In the genomic region with DNA sequence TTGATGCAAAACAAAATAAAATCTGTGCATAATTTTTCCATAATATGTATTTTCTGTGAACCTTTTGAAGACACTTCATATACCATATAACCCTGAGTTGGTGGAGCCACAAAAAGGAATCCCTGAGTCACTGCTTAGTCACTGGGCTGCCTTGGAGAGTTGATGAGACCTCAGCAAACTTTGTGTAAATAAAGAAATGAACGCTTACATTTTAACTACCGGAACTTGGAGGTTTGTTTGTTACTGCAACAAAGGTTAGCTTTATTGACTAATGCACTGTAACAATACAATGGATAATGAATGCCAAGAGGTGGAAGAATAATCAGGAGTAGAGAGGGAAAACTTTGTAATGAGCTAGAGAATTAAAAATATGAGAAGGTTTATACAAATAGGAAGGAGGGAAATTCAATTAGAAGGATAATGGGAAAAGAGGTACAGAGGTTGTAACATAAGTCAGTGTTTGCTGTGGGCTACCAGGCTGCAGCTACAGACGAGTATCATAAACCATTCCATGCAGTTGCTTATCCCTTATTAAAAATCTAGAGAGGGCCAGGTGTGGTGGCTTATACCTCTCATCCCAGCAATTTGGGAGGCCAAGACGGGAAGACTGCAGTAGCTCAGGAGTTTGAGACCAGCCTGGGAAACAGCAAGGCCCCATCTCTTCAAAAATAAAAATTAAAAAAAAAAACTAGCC, we compare ENCODE assay signal across 19 cellular contexts.
DNase-seq lines count a peak whose midpoint lies in the region; ATAC-seq, FAIRE-seq and TF ChIP-seq lines count a peak whose summit lies in the region.
"Had no signal": no experiment of that assay in that cellular context is flagged by ENCODE, and none has a peak within 500 bp of the region (broad histone marks: within the 10 kb centered on the region; RNA-seq: fewer than 3 reads in every experiment).

No MANE protein-coding gene starts in this region.

- peaks cover 4% of the 10 kb centered on the region for H3K9me3 Mint-ChIP-seq in astrocyte (ENCODE audit: unreplicated experiment)

- TF ChIP-seq EP300 in HepG2 (IDR thresholded peaks at IDR 0.05; ENCODE audit: low read depth in 2 of 2, low read length in 2 of 2) (no peak), HepG2 (CRISPR knock-in tag; IDR thresholded peaks at IDR 0.05; ENCODE audit: borderline replicate concordance) (no peak)

- no peaks in the 10 kb centered on the region for H3K79me2 ChIP-seq in HepG2 (ENCODE audit: insufficient read depth, low read length)
- H3K79me2 ChIP-seq in astrocyte (ENCODE audit: insufficient read depth, low read length) = no peaks in the 10 kb centered on the region

- ATAC-seq in HepG2 = peak; percentile 54; the same call in 1 of the 3 replicates
- ATAC-seq in right lobe of liver = no peak
- ATAC-seq in HG03457 (IDR thresholded peaks at IDR 0.05; ENCODE audit: unreplicated experiment) = no peak
- ATAC-seq in HG02588 (IDR thresholded peaks at IDR 0.05; ENCODE audit: unreplicated experiment) = no peak
- ATAC-seq: activated T-cell treated with anti-CD3 and anti-CD28 coated beads, Interleukin-2, amount 50 U/mL, for 4 hours had no signal

- H3K9me3 ChIP-seq in HepG2 (ENCODE audit: low read length) (peaks cover 1% of the 10 kb centered on the region), right lobe of liver (no peaks in the 10 kb centered on the region), astrocyte (ENCODE audit: insufficient read depth, low read depth, low read length) (peaks cover 2% of the 10 kb centered on the region), left ventricle myocardium inferior (replicated peaks) (no peaks in the 10 kb centered on the region)
- H3K9me3 ChIP-seq: HAP-1, tibial artery had no signal

- H3K4me3 ChIP-seq in HepG2 (replicated peaks in 1 of 3; ENCODE audit: insufficient read depth in 1 of 3, low read depth in 2 of 3, low read length in 3 of 3) = no peak overlapping the region
- no peak overlapping the region for H3K4me3 ChIP-seq in right lobe of liver
- no peak overlapping the region for H3K4me3 ChIP-seq in astrocyte (ENCODE audit: insufficient read depth, low read depth, low read length)
- no peak overlapping the region for H3K4me3 ChIP-seq in left ventricle myocardium inferior
- H3K4me3 ChIP-seq: HAP-1, tibial artery had no signal

- DNase-seq in HepG2 (ENCODE audit: low spot score) = peak; percentile 20
- DNase-seq in right lobe of liver = no peak
- DNase-seq in astrocyte (ENCODE audit: low read depth) = peak; percentile 74
- DNase-seq in fibroblast of the conjunctiva (ENCODE audit: low read depth) = peak; percentile 12
- DNase-seq in left ventricle myocardium inferior = no peak
- no peak for DNase-seq in activated naive CD4-positive, alpha-beta T cell (lab: John Stamatoyannopoulos, UW)
- DNase-seq: activated CD4-positive, alpha-beta T cell treated with anti-CD3 and anti-CD28 coated beads, Interleukin-2, amount 50 U/mL, for 1 hour; activated naive CD8-positive, alpha-beta T cell treated with anti-CD3 and anti-CD28 coated beads for 36 hours; activated T-cell treated with anti-CD3 and anti-CD28 coated beads, Interleukin-2, amount 50 U/mL, for 4 hours; kidney; NCI-H1417 treated with DMSO at 0.1 percent for 48 hours; NCI-H345; occipital lobe; stimulated activated CD4-positive, alpha-beta T cell treated with anti-CD3 and anti-CD28 coated beads, Interleukin-4, amount 100 ng/mL, for 4 hours; tibial artery had no signal

- no peak for TF ChIP-seq RAD21 in HepG2 (CRISPR knock-in tag; IDR thresholded peaks at IDR 0.05)

- H3K4me2 ChIP-seq in HepG2 (ENCODE audit: low read depth, low read length) (no peak overlapping the region), astrocyte (ENCODE audit: low read length) (peak overlapping the region; percentile 36)

- no peak overlapping the region for H2AFZ ChIP-seq in HepG2 (ENCODE audit: low read length)
- H2AFZ ChIP-seq in astrocyte (ENCODE audit: low read depth, low read length) = no peak overlapping the region

- H4K20me1 ChIP-seq in HepG2 (ENCODE audit: insufficient read depth, low read length) (no peaks in the 10 kb centered on the region), astrocyte (ENCODE audit: insufficient read depth, low read length) (no peaks in the 10 kb centered on the region)

- H3K27ac Mint-ChIP-seq in astrocyte (ENCODE audit: unreplicated experiment) = no peak overlapping the region
- H3K27ac Mint-ChIP-seq: activated naive CD8-positive, alpha-beta T cell treated with anti-CD3 and anti-CD28 coated beads for 36 hours had no signal

- in situ Hi-C loops in HepG2 (cut with HindIII; ENCODE audit: extremely low pct_ligation_motif_present, low pct_unique_long_range_greater_than_20kb) = no loop called here

- 0 out of 2 replicates have a peak, but pooled peaks cover 12% of the 10 kb centered on the region for H3K4me1 ChIP-seq in HepG2 (ENCODE audit: insufficient read depth, low read length)
- H3K4me1 ChIP-seq in right lobe of liver = no peaks in the 10 kb centered on the region
- no peaks in the 10 kb centered on the region for H3K4me1 ChIP-seq in astrocyte (ENCODE audit: insufficient read depth, low read length)
- no peaks in the 10 kb centered on the region for H3K4me1 ChIP-seq in left ventricle myocardium inferior
- H3K4me1 ChIP-seq: HAP-1, tibial artery had no signal

- intact Hi-C loops in HepG2 (cut with micrococcal nuclease; ENCODE audit: unreplicated experiment) = no loop called here
- intact Hi-C loops in right lobe of liver (cut with DNase I) = no loop called here
- intact Hi-C loops in left ventricle myocardium inferior (cut with micrococcal nuclease) = no loop called here

- no peaks in the 10 kb centered on the region for H3K27me3 Mint-ChIP-seq in astrocyte (ENCODE audit: low read depth, unreplicated experiment)
- H3K27me3 Mint-ChIP-seq: activated naive CD8-positive, alpha-beta T cell treated with anti-CD3 and anti-CD28 coated beads for 36 hours had no signal

- no peaks in the 10 kb centered on the region for H3K36me3 Mint-ChIP-seq in astrocyte (ENCODE audit: low read depth, unreplicated experiment)
- H3K36me3 Mint-ChIP-seq: activated naive CD8-positive, alpha-beta T cell treated with anti-CD3 and anti-CD28 coated beads for 36 hours had no signal

- no peak overlapping the region for H3K27ac ChIP-seq in HepG2 (ENCODE audit: extremely low read length, insufficient read depth, low read length)
- no peak overlapping the region for H3K27ac ChIP-seq in right lobe of liver
- no peak overlapping the region for H3K27ac ChIP-seq in astrocyte (ENCODE audit: low read depth, low read length)
- H3K27ac ChIP-seq in left ventricle myocardium inferior (replicated peaks) = no peak overlapping the region
- H3K27ac ChIP-seq: tibial artery had no signal

- no peaks in the 10 kb centered on the region for H3K27me3 ChIP-seq in HepG2 (ENCODE audit: control insufficient read depth in 1 of 2, insufficient read depth in 2 of 2, low read length in 2 of 2)
- H3K27me3 ChIP-seq in right lobe of liver = no peaks in the 10 kb centered on the region
- no peaks in the 10 kb centered on the region for H3K27me3 ChIP-seq in astrocyte (ENCODE audit: insufficient read depth, low read length)
- peaks cover 49% of the 10 kb centered on the region for H3K27me3 ChIP-seq in left ventricle myocardium inferior (ENCODE audit: low read depth)
- H3K27me3 ChIP-seq: tibial artery had no signal

- POLR2A ChIA-PET in HepG2 (lab: Yijun Ruan, JAX) = no interaction called here

- no peak for TF ChIP-seq POLR2A in HepG2 (IDR thresholded peaks at IDR 0.05; ENCODE audit: insufficient read depth in 1 of 2, low read depth in 2 of 2, low read length in 2 of 2)
- TF ChIP-seq POLR2A in right lobe of liver (IDR thresholded peaks at IDR 0.05) = no peak

- H3K4me1 Mint-ChIP-seq in astrocyte (ENCODE audit: low read depth, unreplicated experiment) = no peaks in the 10 kb centered on the region
- H3K4me1 Mint-ChIP-seq: activated naive CD8-positive, alpha-beta T cell treated with anti-CD3 and anti-CD28 coated beads for 36 hours had no signal

- H3K9ac ChIP-seq in HepG2 (ENCODE audit: insufficient read depth, low read depth, low read length) (no peak overlapping the region), astrocyte (ENCODE audit: low read length) (no peak overlapping the region)

- FAIRE-seq in HepG2 (lab: Jason Lieb, UNC) (no peak), astrocyte (lab: Jason Lieb, UNC) (peak; percentile 89)
- FAIRE-seq: G401.6, kidney had no signal

- no peak overlapping the region for H3K4me3 Mint-ChIP-seq in astrocyte (ENCODE audit: unreplicated experiment)
- H3K4me3 Mint-ChIP-seq: activated naive CD8-positive, alpha-beta T cell treated with anti-CD3 and anti-CD28 coated beads for 36 hours; activated T-cell treated with anti-CD3 and anti-CD28 coated beads, Interleukin-2, amount 50 U/mL, for 4 hours had no signal

- H3K36me3 ChIP-seq in HepG2 (replicated peaks in 1 of 2; ENCODE audit: control insufficient read depth in 1 of 2, insufficient read depth in 2 of 2, low read length in 2 of 2) (no peaks in the 10 kb centered on the region), right lobe of liver (no peaks in the 10 kb centered on the region), astrocyte (ENCODE audit: insufficient read depth, low read length) (no peaks in the 10 kb centered on the region), left ventricle myocardium inferior (no peaks in the 10 kb centered on the region)
- H3K36me3 ChIP-seq: HAP-1, tibial artery had no signal

- CTCF ChIA-PET in HepG2 (lab: Yijun Ruan, JAX; ENCODE audit: low intra/inter-chr PET ratio, low total read pairs) = no interaction called here

- WGBS in HepG2 (ENCODE audit: low lambda C conversion rate) = 0% methylated on average over 4 of the region's 4 CpGs
- 19% methylated on average over 4 of the region's 4 CpGs for WGBS in right lobe of liver (ENCODE audit: insufficient coverage, low coverage, low lambda C conversion rate, missing lambda C conversion rate)

- no peak for TF ChIP-seq CTCF in HepG2 (CRISPR knock-in tag; IDR thresholded peaks at IDR 0.05)
- no peak for TF ChIP-seq CTCF in right lobe of liver (IDR thresholded peaks at IDR 0.05)
- TF ChIP-seq CTCF in astrocyte (IDR thresholded peaks at IDR 0.05; ENCODE audit: insufficient read depth, low read depth, low read length) = no peak
- TF ChIP-seq CTCF in left ventricle myocardium inferior (IDR thresholded peaks at IDR 0.05; ENCODE audit: borderline replicate concordance) = no peak

- no TSS peak for BruUV-seq in HepG2 (replicated peaks; lab: Mats Ljungman, UMichigan)

TF ChIP-seq in HepG2, 621 proteins besides CTCF, POLR2A, EP300 and RAD21 (continues in another document):
- TF ChIP-seq HOXA3 (CRISPR knock-in tag; IDR thresholded peaks at IDR 0.05) = no peak
- TF ChIP-seq NFE2 (CRISPR knock-in tag; IDR thresholded peaks at IDR 0.05) = no peak
- peak; percentile 60; the same call in 1 of the 2 replicates for TF ChIP-seq MAFG (CRISPR knock-in tag; IDR thresholded peaks at IDR 0.05)
- no peak for TF ChIP-seq MED1 (CRISPR knock-in tag; IDR thresholded peaks at IDR 0.05)
- no peak for TF ChIP-seq FOXK2 (IDR thresholded peaks at IDR 0.05)
- no peak for TF ChIP-seq ZMYM3 (CRISPR knock-in tag; IDR thresholded peaks at IDR 0.05)

Comparison
In these comparisons a context has a peak if more than half of its experiments do, and no peak if none do; other contexts are left out.
1. DNase-seq: peak in HepG2 (single experiment), astrocyte (single experiment) and fibroblast of the conjunctiva (single experiment); none in right lobe of liver (0 of 3), left ventricle myocardium inferior (single experiment) and activated naive CD4-positive, alpha-beta T cell (0 of 4).